In the genomic region with DNA sequence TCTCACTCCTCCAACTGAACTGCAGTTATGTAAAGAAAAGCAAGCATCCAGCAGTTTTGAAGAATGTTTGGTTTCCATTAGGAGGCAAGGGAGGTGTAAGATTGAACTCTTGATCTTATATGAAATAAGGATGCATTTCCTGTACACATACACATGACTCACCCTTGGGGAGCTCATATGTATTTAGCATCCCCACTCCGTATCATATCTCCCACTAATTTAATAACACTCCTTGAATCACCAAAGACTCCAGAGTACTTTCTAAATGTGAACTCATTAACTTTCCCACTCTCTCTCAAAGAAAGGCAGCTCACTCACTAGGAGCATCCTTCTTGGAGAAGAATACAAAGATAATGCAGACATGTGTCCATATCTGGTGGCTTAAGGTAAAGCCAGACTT, we compare ENCODE assay signal across 11 cellular contexts.
DNase-seq lines count a peak whose midpoint lies in the region; ATAC-seq and TF ChIP-seq lines count a peak whose summit lies in the region.
"Had no signal": no experiment of that assay in that cellular context is flagged by ENCODE, and none has a peak within 500 bp of the region (broad histone marks: within the 10 kb centered on the region; RNA-seq: fewer than 3 reads in every experiment).

No MANE protein-coding gene starts in this region.

- peaks cover 35% of the 10 kb centered on the region for H3K36me3 ChIP-seq in thymus (ENCODE audit: control insufficient read depth, insufficient read depth)

- peak overlapping the region; percentile 72 for H3K27ac ChIP-seq in thymus (ENCODE audit: low read depth)

- DNase-seq in activated naive CD4-positive, alpha-beta T cell treated with anti-CD3 and anti-CD28 coated beads for 36 hours, result no peak
- DNase-seq in activated naive CD4-positive, alpha-beta T cell treated with anti-CD3 and anti-CD28 coated beads, Interleukin-2, amount 50 U/mL, for 16 hours, result no peak
- no peak for DNase-seq in activated CD4-positive, alpha-beta memory T cell treated with anti-CD3 and anti-CD28 coated beads, Interleukin-2, amount 10 ng/mL, durations not matched to agents 7 days and 5 days
- DNase-seq in foreskin fibroblast (peak; percentile 66 to 85), epidermal melanocyte (ENCODE audit: insufficient read length, low spot score) (no peak)
- DNase-seq: NCI-H2081 treated with DMSO at 0.1 percent for 48 hours; small intestine; stimulated activated naive CD4-positive, alpha-beta T cell had no signal

- no peaks in the 10 kb centered on the region for H3K9me3 Mint-ChIP-seq in activated naive CD4-positive, alpha-beta T cell treated with anti-CD3 and anti-CD28 coated beads for 36 hours
- no peaks in the 10 kb centered on the region for H3K9me3 Mint-ChIP-seq in activated CD4-positive, alpha-beta memory T cell treated with anti-CD3 and anti-CD28 coated beads, Interleukin-2, amount 10 ng/mL, durations not matched to agents 7 days and 5 days

- H3K27me3 ChIP-seq in thymus (ENCODE audit: control insufficient read depth, insufficient read depth), result no peaks in the 10 kb centered on the region

- H3K27me3 Mint-ChIP-seq in activated naive CD4-positive, alpha-beta T cell treated with anti-CD3 and anti-CD28 coated beads for 36 hours (ENCODE audit: low read depth), result no peaks in the 10 kb centered on the region
- no peaks in the 10 kb centered on the region for H3K27me3 Mint-ChIP-seq in activated CD4-positive, alpha-beta memory T cell treated with anti-CD3 and anti-CD28 coated beads, Interleukin-2, amount 10 ng/mL, durations not matched to agents 7 days and 5 days

- H3K4me3 Mint-ChIP-seq in activated naive CD4-positive, alpha-beta T cell treated with anti-CD3 and anti-CD28 coated beads for 36 hours, result peak overlapping the region; percentile 77
- H3K4me3 Mint-ChIP-seq in activated CD4-positive, alpha-beta memory T cell treated with anti-CD3 and anti-CD28 coated beads, Interleukin-2, amount 10 ng/mL, durations not matched to agents 7 days and 5 days, result peak overlapping the region; percentile 69

- intact Hi-C loops in activated naive CD4-positive, alpha-beta T cell treated with anti-CD3 and anti-CD28 coated beads for 36 hours (cut with micrococcal nuclease), result loop anchor here (1.0 to 5.0 kb wide), 3 partner anchors 9 to 247 kb away; no protein-coding TSS in a partner anchor

- peaks cover 87% of the 10 kb centered on the region for H3K4me1 Mint-ChIP-seq in activated naive CD4-positive, alpha-beta T cell treated with anti-CD3 and anti-CD28 coated beads for 36 hours (ENCODE audit: low read depth)
- peaks cover 100% of the 10 kb centered on the region for H3K4me1 Mint-ChIP-seq in activated CD4-positive, alpha-beta memory T cell treated with anti-CD3 and anti-CD28 coated beads, Interleukin-2, amount 10 ng/mL, durations not matched to agents 7 days and 5 days

- POLR2A ChIA-PET in activated CD4-positive, alpha-beta memory T cell treated with anti-CD3 and anti-CD28 coated beads, Interleukin-2, amount 10 ng/mL, durations not matched to agents 7 days and 5 days (lab: Charles Lee), result interaction anchor here (0.8 to 31.4 kb wide), 16 partner anchors 3 to 218 kb away, joined by 3 to 1025 read pairs (median 10); a partner anchor contains a TSS

- H3K4me1 ChIP-seq in thymus (ENCODE audit: control insufficient read depth, insufficient read depth, low read length), result peaks cover 61% of the 10 kb centered on the region

- CTCF ChIA-PET in activated naive CD4-positive, alpha-beta T cell treated with anti-CD3 and anti-CD28 coated beads for 36 hours (lab: Charles Lee), result interaction anchor here (1.1 to 8.4 kb wide), 6 partner anchors 10 to 352 kb away, joined by 3 to 68 read pairs (median 6); no protein-coding TSS in a partner anchor
- CTCF ChIA-PET in activated CD4-positive, alpha-beta memory T cell treated with anti-CD3 and anti-CD28 coated beads, Interleukin-2, amount 10 ng/mL, durations not matched to agents 7 days and 5 days (lab: Charles Lee), result interaction anchor here (0.7 to 6.6 kb wide), 10 partner anchors 9 to 209 kb away, joined by 3 to 80 read pairs (median 5); no protein-coding TSS in a partner anchor

- no peak for TF ChIP-seq CTCF in foreskin fibroblast (IDR thresholded peaks at IDR 0.05; ENCODE audit: low read depth, low read length)

- H3K27ac Mint-ChIP-seq in activated naive CD4-positive, alpha-beta T cell treated with anti-CD3 and anti-CD28 coated beads for 36 hours, result peak overlapping the region; percentile 97
- peak overlapping the region; percentile 71 for H3K27ac Mint-ChIP-seq in activated CD4-positive, alpha-beta memory T cell treated with anti-CD3 and anti-CD28 coated beads, Interleukin-2, amount 10 ng/mL, durations not matched to agents 7 days and 5 days

- WGBS in thymus, result 74% methylated on average over 1 of the region's 1 CpG

- H3K9me3 ChIP-seq in thymus (ENCODE audit: control insufficient read depth), result no peaks in the 10 kb centered on the region

- H3K36me3 Mint-ChIP-seq in activated naive CD4-positive, alpha-beta T cell treated with anti-CD3 and anti-CD28 coated beads for 36 hours (ENCODE audit: low read depth), result peaks cover 89% of the 10 kb centered on the region
- peaks cover 96% of the 10 kb centered on the region for H3K36me3 Mint-ChIP-seq in activated CD4-positive, alpha-beta memory T cell treated with anti-CD3 and anti-CD28 coated beads, Interleukin-2, amount 10 ng/mL, durations not matched to agents 7 days and 5 days (ENCODE audit: low read depth)

- H3K4me3 ChIP-seq in foreskin fibroblast (ENCODE audit: low read depth in 1 of 2, low read length in 2 of 2), result no peak overlapping the region
- H3K4me3 ChIP-seq in thymus (ENCODE audit: low read length), result no peak overlapping the region

- ATAC-seq in GM18867 (IDR thresholded peaks at IDR 0.05; ENCODE audit: unreplicated experiment) (no peak), GM21367 (IDR thresholded peaks at IDR 0.05; ENCODE audit: unreplicated experiment) (no peak)

Comparison
In these comparisons a context has a peak if more than half of its experiments do, and no peak if none do; other contexts are left out.
1. DNase-seq: peak in foreskin fibroblast (2 of 2); none in activated naive CD4-positive, alpha-beta T cell treated with anti-CD3 and anti-CD28 coated beads for 36 hours (single experiment), activated naive CD4-positive, alpha-beta T cell treated with anti-CD3 and anti-CD28 coated beads, Interleukin-2, amount 50 U/mL, for 16 hours (single experiment), activated CD4-positive, alpha-beta memory T cell treated with anti-CD3 and anti-CD28 coated beads, Interleukin-2, amount 10 ng/mL, durations not matched to agents 7 days and 5 days (single experiment) and epidermal melanocyte (single experiment).